ENCODE assay signal across 18 cellular contexts in genomic region chr10:127313996-127314700, GRCh38.
"Had no signal": no experiment of that assay in that cellular context is flagged by ENCODE, and none has a peak within 500 bp of the region (broad histone marks: within the 10 kb centered on the region; RNA-seq: fewer than 3 reads in every experiment).

No MANE protein-coding gene starts in this region.

- DNase-seq: activated CD4-positive, alpha-beta T cell treated with anti-CD3 and anti-CD28 coated beads for 48 hours; activated CD4-positive, CD25-positive, alpha-beta regulatory T cell; activated CD8-positive, alpha-beta T cell treated with anti-CD3 and anti-CD28 coated beads for 36 hours; activated naive CD4-positive, alpha-beta T cell treated with anti-CD3 and anti-CD28 coated beads for 36 hours; activated T-cell treated with anti-CD3 and anti-CD28 coated beads, Interleukin-2, amount 50 U/mL, for 24 hours; body of pancreas; endodermal cell; erythroblast; heart right ventricle; lower lobe of right lung; nephron progenitor cell; occipital lobe; right cardiac atrium; small intestine; stimulated activated CD4-positive, alpha-beta T cell treated with anti-CD3 and anti-CD28 coated beads, Interleukin-15, amount 100 ng/mL, for 24 hours; stimulated activated CD4-positive, alpha-beta T cell treated with anti-CD3 and anti-CD28 coated beads, Interleukin-2, amount 100 ng/mL, for 48 hours; transverse colon; uterus had no signal

- ATAC-seq: activated CD8-positive, alpha-beta T cell treated with anti-CD3 and anti-CD28 coated beads for 36 hours; body of pancreas; lower lobe of right lung had no signal
